In the genomic region with DNA sequence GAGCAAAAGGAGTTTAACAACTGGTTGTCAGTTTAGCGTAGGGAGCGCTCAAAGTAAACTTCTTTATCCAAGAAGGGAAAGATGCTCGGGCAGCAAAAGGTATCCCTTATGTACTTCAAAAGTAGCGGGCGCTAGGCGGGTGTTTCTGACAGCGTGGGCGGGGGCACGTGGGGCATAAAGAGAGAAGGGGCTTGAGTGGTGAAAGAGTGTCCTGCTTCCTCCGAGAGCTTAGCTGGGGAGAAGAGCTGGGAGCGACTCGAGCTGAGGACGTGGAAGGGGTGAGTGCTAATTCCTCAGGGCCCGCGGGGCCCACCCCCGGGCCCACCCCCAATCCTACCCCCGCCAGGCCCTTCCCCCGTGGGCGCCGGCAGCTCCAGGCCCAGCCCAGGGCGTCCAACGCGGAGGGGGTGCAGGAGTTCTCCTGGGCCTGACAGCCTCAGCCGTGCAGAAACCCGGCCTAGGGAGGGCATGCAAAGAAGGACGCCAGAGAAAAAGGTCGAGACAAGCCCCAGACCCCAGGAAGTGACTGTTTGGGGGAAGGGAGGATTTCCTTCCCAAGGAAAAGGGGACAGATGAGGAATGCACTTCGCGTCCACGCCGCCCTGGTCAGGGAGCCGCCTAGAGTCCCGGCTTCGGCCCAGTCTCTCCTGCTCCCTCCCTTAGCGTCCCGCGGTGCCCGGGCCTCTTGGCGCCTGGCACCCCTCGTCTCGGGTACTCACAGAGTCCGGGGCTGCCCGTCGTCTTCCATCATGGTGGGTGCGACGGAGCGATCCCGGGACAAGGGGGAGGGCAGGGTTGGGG, we compare ENCODE assay signal across 8 cellular contexts. TPM values are rescaled to one million over a fixed set of nuclear protein-coding genes. Genes with fewer than 3 reads are reported as not detected.
DNase-seq lines count a peak whose midpoint lies in the region; ATAC-seq, FAIRE-seq and TF ChIP-seq lines count a peak whose summit lies in the region.

No MANE protein-coding gene starts in this region.

- intact Hi-C loops in heart left ventricle (cut with DNase I) (loop anchor here in 6 of 10 donors (1.0 to 10.0 kb wide), 10 partner anchors 55 to 391 kb away; partner anchors contain the start of genes BAG3 (in 5 of the 6), INPP5F (in 2 of the 6), GRK5 (in 1 of the 6) and MCMBP (in 1 of the 6)), prostate gland (cut with DNase I) (loop anchor here (5.0 kb wide), 2 partner anchors 56 to 276 kb away; partner anchors contain the start of genes BAG3 and MCMBP)

- peak overlapping the region; percentile 99 for H3K4me3 Mint-ChIP-seq in activated naive CD8-positive, alpha-beta T cell

- H3K27ac Mint-ChIP-seq in activated naive CD8-positive, alpha-beta T cell = peak overlapping the region; percentile 98

- DNase-seq in GM12892 (ENCODE audit: insufficient read length) (peak; percentile 43), SJCRH30 (peak; percentile 23 to 40), heart left ventricle (peak; percentile 56 to 75 (median 63)), prostate gland (ENCODE audit: low spot score) (peak; percentile 24), urothelium cell line (ENCODE audit: low spot score) (peak; percentile 32)

- H3K9me3 Mint-ChIP-seq in activated naive CD8-positive, alpha-beta T cell (ENCODE audit: low read depth) = no peaks in the 10 kb centered on the region

- H3K36me3 ChIP-seq in SJCRH30 (peaks cover 33% of the 10 kb centered on the region), heart left ventricle (peaks cover 0 to 13% (median 8%) of the 10 kb centered on the region in 9 donors), prostate gland (no peaks in the 10 kb centered on the region)

- H3K4me3 ChIP-seq in SJCRH30 (peak overlapping the region; percentile 93), heart left ventricle (peak overlapping the region; percentile 66 to 91 (median 88)), prostate gland (peak overlapping the region; percentile 77 to 93)

- no peak for TF ChIP-seq CTCF in heart left ventricle (IDR thresholded peaks at IDR 0.05)
- TF ChIP-seq CTCF in prostate gland (IDR thresholded peaks at IDR 0.05) = no peak

- H3K27me3 ChIP-seq in SJCRH30 = no peaks in the 10 kb centered on the region
- H3K27me3 ChIP-seq in heart left ventricle = no peaks in the 10 kb centered on the region
- no peaks in the 10 kb centered on the region for H3K27me3 ChIP-seq in prostate gland (replicated peaks; ENCODE audit: insufficient read depth)

- peak; percentile 70 for FAIRE-seq in GM12892 (lab: Jason Lieb, UNC)
- no peak for FAIRE-seq in urothelium cell line (lab: Jason Lieb, UNC)

- peaks cover 13% of the 10 kb centered on the region for H3K36me3 Mint-ChIP-seq in activated naive CD8-positive, alpha-beta T cell

- H3K4me1 ChIP-seq in SJCRH30 (peaks cover 7% of the 10 kb centered on the region), heart left ventricle (peaks cover 0 to 52% (median 47%) of the 10 kb centered on the region in 12 donors), prostate gland (replicated peaks) (peaks cover 7% of the 10 kb centered on the region)

- peak; percentile 4 for ATAC-seq in HG02885 (IDR thresholded peaks at IDR 0.05; ENCODE audit: poor library complexity, unreplicated experiment)
- ATAC-seq in heart left ventricle = peak in 3 of 4 donors; percentile 50 to 62 (median 56)
- ATAC-seq in HG02973 (IDR thresholded peaks at IDR 0.05; ENCODE audit: unreplicated experiment) = no peak

- WGBS in heart left ventricle, 4 donors = 0 to 1% (median 1%) methylated on average over 35 to 48 of the region's 48 CpGs
- WGBS in prostate gland = under 1% methylated on average over 47 of the region's 48 CpGs

- no peaks in the 10 kb centered on the region for H3K27me3 Mint-ChIP-seq in activated naive CD8-positive, alpha-beta T cell

- peak; percentile 66 for TF ChIP-seq POLR2A in GM12892 (IDR thresholded peaks at IDR 0.05; ENCODE audit: low read depth, low read length)
- no peak for TF ChIP-seq POLR2A in heart left ventricle (IDR thresholded peaks at IDR 0.05)
- TF ChIP-seq POLR2A in prostate gland (IDR thresholded peaks at IDR 0.05) = no peak

- no peaks in the 10 kb centered on the region for H3K9me3 ChIP-seq in SJCRH30 (replicated peaks)
- H3K9me3 ChIP-seq in heart left ventricle = peaks cover 0 to 2% (median 0%) of the 10 kb centered on the region in 12 donors
- no peaks in the 10 kb centered on the region for H3K9me3 ChIP-seq in prostate gland

- H3K27ac ChIP-seq in SJCRH30 (peak overlapping the region; percentile 94), heart left ventricle (peak overlapping the region; percentile 94 to 100 (median 99)), prostate gland (peak overlapping the region; percentile 99)

- peaks cover 56% of the 10 kb centered on the region for H3K4me1 Mint-ChIP-seq in activated naive CD8-positive, alpha-beta T cell (ENCODE audit: low read depth)

RNA-seq across cellular contexts. Expression of gene TIAL1, which starts 0.8 kb away (rescaled TPM):
- 120 TPM for polyA plus RNA-seq in GM12892 (2012; ENCODE audit: missing spikeins)
- total RNA-seq in SJCRH30 (2014; rRNA removed; shearing (Covaris generic)) = 78.8 and 97.6 TPM in 2 replicates
- 10 to 100 TPM; 36.9 to 86.3 (median 67.3) TPM for total RNA-seq in heart left ventricle
- 10 to 100 TPM; 24.8 to 47.6 TPM for polyA plus RNA-seq in heart left ventricle
- total RNA-seq in prostate gland = 10 to 100 TPM; 68.7 to 74.3 TPM

RNA-seq across cellular contexts. Expression of gene RGS10, which starts 53.4 kb away (rescaled TPM):
- polyA plus RNA-seq in GM12892 (2012; ENCODE audit: missing spikeins) = 313 TPM
- not detected in 2 replicates for total RNA-seq in SJCRH30 (2014; rRNA removed; shearing (Covaris generic))
- total RNA-seq in heart left ventricle (10 to 100 TPM in 2 of 9 donors, 1 to 10 TPM in 7; 1.6 to 25.2 (median 4.7) TPM), prostate gland (10 to 100 TPM; 12.4 to 67.7 TPM)
- 1 to 10 TPM; 4.7 to 6.3 TPM for polyA plus RNA-seq in heart left ventricle

RNA-seq across cellular contexts. Expression of gene BAG3, which starts 55.3 kb away (rescaled TPM):
- 3.7 TPM for polyA plus RNA-seq in GM12892 (2012; ENCODE audit: missing spikeins)
- 12.5 and 13.4 TPM in 2 replicates for total RNA-seq in SJCRH30 (2014; rRNA removed; shearing (Covaris generic))
- 100 to 1,000 TPM in 8 of 9 donors, 10 to 100 TPM in 1; 85.1 to 219 (median 141) TPM for total RNA-seq in heart left ventricle
- 100 to 1,000 TPM in 1 of 2 donors, 10 to 100 TPM in 1; 78.8 to 271 TPM for polyA plus RNA-seq in heart left ventricle
- total RNA-seq in prostate gland = 10 to 100 TPM; 45.4 to 56.4 TPM
